1 cellular context compared by ENCODE assay signal in the genomic region with DNA sequence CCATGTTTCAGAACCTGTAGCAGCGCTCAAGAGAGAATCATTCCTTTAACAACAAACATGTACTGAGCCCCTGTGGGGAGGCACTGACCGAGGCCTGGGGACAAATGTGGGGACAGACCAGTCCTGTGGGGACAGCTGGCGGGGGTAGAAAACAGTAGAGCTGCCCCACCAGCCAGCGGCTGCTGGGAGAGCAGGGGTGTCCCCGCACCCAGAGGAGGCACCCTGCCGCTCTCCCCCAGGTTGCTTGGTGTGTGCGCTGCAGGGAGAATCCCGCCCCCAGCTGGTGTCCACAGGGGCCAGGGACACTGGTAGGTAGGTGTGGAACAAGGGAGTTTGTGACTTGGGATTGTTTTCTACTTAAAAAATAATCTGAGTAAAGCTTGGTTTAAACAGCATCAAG.
TF ChIP-seq lines count a peak whose summit lies in the region.

No MANE protein-coding gene starts in this region.

TF ChIP-seq in WTC11, 78 proteins besides CTCF, POLR2A, EP300 and RAD21 (continued from another document):
- TF ChIP-seq, protein P1, sequence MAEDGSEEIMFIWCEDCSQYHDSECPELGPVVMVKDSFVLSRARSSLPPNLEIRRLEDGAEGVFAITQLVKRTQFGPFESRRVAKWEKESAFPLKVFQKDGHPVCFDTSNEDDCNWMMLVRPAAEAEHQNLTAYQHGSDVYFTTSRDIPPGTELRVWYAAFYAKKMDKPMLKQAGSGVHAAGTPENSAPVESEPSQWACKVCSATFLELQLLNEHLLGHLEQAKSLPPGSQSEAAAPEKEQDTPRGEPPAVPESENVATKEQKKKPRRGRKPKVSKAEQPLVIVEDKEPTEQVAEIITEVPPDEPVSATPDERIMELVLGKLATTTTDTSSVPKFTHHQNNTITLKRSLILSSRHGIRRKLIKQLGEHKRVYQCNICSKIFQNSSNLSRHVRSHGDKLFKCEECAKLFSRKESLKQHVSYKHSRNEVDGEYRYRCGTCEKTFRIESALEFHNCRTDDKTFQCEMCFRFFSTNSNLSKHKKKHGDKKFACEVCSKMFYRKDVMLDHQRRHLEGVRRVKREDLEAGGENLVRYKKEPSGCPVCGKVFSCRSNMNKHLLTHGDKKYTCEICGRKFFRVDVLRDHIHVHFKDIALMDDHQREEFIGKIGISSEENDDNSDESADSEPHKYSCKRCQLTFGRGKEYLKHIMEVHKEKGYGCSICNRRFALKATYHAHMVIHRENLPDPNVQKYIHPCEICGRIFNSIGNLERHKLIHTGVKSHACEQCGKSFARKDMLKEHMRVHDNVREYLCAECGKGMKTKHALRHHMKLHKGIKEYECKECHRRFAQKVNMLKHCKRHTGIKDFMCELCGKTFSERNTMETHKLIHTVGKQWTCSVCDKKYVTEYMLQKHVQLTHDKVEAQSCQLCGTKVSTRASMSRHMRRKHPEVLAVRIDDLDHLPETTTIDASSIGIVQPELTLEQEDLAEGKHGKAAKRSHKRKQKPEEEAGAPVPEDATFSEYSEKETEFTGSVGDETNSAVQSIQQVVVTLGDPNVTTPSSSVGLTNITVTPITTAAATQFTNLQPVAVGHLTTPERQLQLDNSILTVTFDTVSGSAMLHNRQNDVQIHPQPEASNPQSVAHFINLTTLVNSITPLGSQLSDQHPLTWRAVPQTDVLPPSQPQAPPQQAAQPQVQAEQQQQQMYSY (CRISPR knock-in tag; IDR thresholded peaks at IDR 0.05), result no peak
- TF ChIP-seq TCF7 (CRISPR knock-in tag; IDR thresholded peaks at IDR 0.05; ENCODE audit: low read depth), result no peak
- TF ChIP-seq, protein P2, sequence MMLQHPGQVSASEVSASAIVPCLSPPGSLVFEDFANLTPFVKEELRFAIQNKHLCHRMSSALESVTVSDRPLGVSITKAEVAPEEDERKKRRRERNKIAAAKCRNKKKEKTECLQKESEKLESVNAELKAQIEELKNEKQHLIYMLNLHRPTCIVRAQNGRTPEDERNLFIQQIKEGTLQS (CRISPR knock-in tag; conservative IDR thresholded peaks at IDR 0.05), result no peak
- TF ChIP-seq, protein P3, sequence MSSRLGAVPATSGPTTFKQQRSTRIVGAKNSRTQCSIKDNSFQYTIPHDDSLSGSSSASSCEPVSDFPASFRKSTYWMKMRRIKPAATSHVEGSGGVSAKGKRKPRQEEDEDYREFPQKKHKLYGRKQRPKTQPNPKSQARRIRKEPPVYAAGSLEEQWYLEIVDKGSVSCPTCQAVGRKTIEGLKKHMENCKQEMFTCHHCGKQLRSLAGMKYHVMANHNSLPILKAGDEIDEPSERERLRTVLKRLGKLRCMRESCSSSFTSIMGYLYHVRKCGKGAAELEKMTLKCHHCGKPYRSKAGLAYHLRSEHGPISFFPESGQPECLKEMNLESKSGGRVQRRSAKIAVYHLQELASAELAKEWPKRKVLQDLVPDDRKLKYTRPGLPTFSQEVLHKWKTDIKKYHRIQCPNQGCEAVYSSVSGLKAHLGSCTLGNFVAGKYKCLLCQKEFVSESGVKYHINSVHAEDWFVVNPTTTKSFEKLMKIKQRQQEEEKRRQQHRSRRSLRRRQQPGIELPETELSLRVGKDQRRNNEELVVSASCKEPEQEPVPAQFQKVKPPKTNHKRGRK (CRISPR knock-in tag; IDR thresholded peaks at IDR 0.05; ENCODE audit: borderline replicate concordance), result no peak
- peak; percentile 41; the same call in 1 of the 2 replicates for TF ChIP-seq ZNF423 (CRISPR knock-in tag; IDR thresholded peaks at IDR 0.05)
- no peak for TF ChIP-seq NFYB (CRISPR knock-in tag; conservative IDR thresholded peaks at IDR 0.05; ENCODE audit: low read depth)
